21 cellular contexts compared by ENCODE assay signal in genomic region chr10:133339708-133340380, GRCh38. TPM values are rescaled to one million over a fixed set of nuclear protein-coding genes. Genes with fewer than 3 reads are reported as not detected.
A peak's percentile ranks its signal among the peaks of the same experiment; 100 is the strongest.
DNase-seq lines count a peak whose midpoint lies in the region; ATAC-seq and TF ChIP-seq lines count a peak whose summit lies in the region.
"Had no signal": no experiment of that assay in that cellular context is flagged by ENCODE, and none has a peak within 500 bp of the region (broad histone marks: within the 10 kb centered on the region; RNA-seq: fewer than 3 reads in every experiment).

No MANE protein-coding gene starts in this region.

- no peak overlapping the region for H3K14ac ChIP-seq in IMR-90 (replicated peaks; ENCODE audit: low read depth, low read length)

- H3K56ac ChIP-seq in IMR-90 (ENCODE audit: extremely low read depth, insufficient read depth, low read length) = no peak overlapping the region

- no peak overlapping the region for H3K4me3 ChIP-seq in H7 (ENCODE audit: insufficient read depth, low read depth, low read length)
- H3K4me3 ChIP-seq in IMR-90 (ENCODE audit: insufficient read depth, low read depth, low read length) = no peak overlapping the region
- H3K4me3 ChIP-seq: BLaER1, GM23248, Peyer's patch had no signal

- no peak overlapping the region for H4K91ac ChIP-seq in IMR-90 (ENCODE audit: insufficient read depth, low read depth, low read length)

- no TSS peak for BruUV-seq in IMR-90 (replicated peaks; lab: Mats Ljungman, UMichigan)

- DNase-seq in H7 = peak; percentile 54
- DNase-seq in IMR-90 = no peak
- DNase-seq in UCSD-AML1 (lab: John Stamatoyannopoulos, UW; ENCODE audit: unreplicated experiment) = no peak
- DNase-seq: CD4-positive, alpha-beta memory T cell; DMS153; GF-D8; GM23248; KG1; NCI-H1105 treated with DMSO at 0.1 percent for 48 hours; NCI-H1694; NCI-H2107; NCI-H510A; NCI-H748 treated with DMSO at 0.1 percent for 48 hours; NK-92 treated with Interleukin-12 subunit alpha and Interleukin-12 subunit beta, amount 100 ng/mL, for 24 hours; Peyer's patch; SW 1271 had no signal

- no peak overlapping the region for H4K8ac ChIP-seq in IMR-90 (ENCODE audit: low read depth in 2 of 2, low read length in 2 of 2)

- H4K5ac ChIP-seq in IMR-90 (ENCODE audit: low read depth, low read length) = no peak overlapping the region

- H2BK120ac ChIP-seq in IMR-90 (ENCODE audit: low read depth, low read length) = no peak overlapping the region

- no peak overlapping the region for H3K4ac ChIP-seq in IMR-90 (ENCODE audit: low read depth, low read length)

- no peak for TF ChIP-seq RAD21 in IMR-90 (IDR thresholded peaks at IDR 0.05; ENCODE audit: low read length)

- no peak overlapping the region for H3K18ac ChIP-seq in IMR-90 (ENCODE audit: low read depth, low read length)

- H3K27me3 ChIP-seq in H7 (ENCODE audit: control insufficient read depth, insufficient read depth, low read length) = peaks cover 28% of the 10 kb centered on the region
- peaks cover 39% of the 10 kb centered on the region for H3K27me3 ChIP-seq in IMR-90 (ENCODE audit: control insufficient read depth, insufficient read depth, low read length)

- CTCF ChIA-PET in IMR-90 (lab: Yijun Ruan, JAX) = no interaction called here

- 77% methylated on average over 5 of the region's 13 CpGs; no CpG with 5 or more reads in 1 of the 2 experiments for WGBS in IMR-90 (ENCODE audit: extremely low coverage in 2 of 2, insufficient read length in 1 of 2), 2 experiments

- POLR2A ChIA-PET in IMR-90 (lab: Charles Lee; ENCODE audit: unreplicated experiment) = no interaction called here

- H3K36me3 ChIP-seq in H7 (replicated peaks; ENCODE audit: control insufficient read depth, insufficient read depth, low read length) (no peaks in the 10 kb centered on the region), IMR-90 (ENCODE audit: control insufficient read depth, insufficient read depth, low read length) (no peaks in the 10 kb centered on the region)
- H3K36me3 ChIP-seq: BLaER1, Peyer's patch had no signal

- H2BK15ac ChIP-seq in IMR-90 (ENCODE audit: low read depth, low read length) = no peak overlapping the region

- no peaks in the 10 kb centered on the region for H4K20me1 ChIP-seq in IMR-90 (ENCODE audit: insufficient read depth, low read length)
- H4K20me1 ChIP-seq: BLaER1 had no signal

- in situ Hi-C loops in IMR-90 (cut with MboI; ENCODE audit: low sequenced_read_pairs) = no loop called here

- H3K4me2 ChIP-seq in IMR-90 (ENCODE audit: low read depth, low read length) = no peak overlapping the region
- H3K4me2 ChIP-seq: BLaER1 had no signal

- dilution Hi-C loops in IMR-90 (cut with HindIII; ENCODE audit: low sequenced_read_pairs, unreplicated experiment) = no loop called here

- peaks cover 3% of the 10 kb centered on the region; the same call in 1 of the 2 replicates for H3K4me1 ChIP-seq in IMR-90 (ENCODE audit: control insufficient read depth, insufficient read depth, low read length)

- H2BK20ac ChIP-seq in IMR-90 (ENCODE audit: low read depth, low read length) = no peak overlapping the region

- no peaks in the 10 kb centered on the region for H3K9me1 ChIP-seq in IMR-90 (ENCODE audit: insufficient read depth, low read length)

- intact Hi-C loops in IMR-90 (cut with micrococcal nuclease) = no loop called here

- H3K79me1 ChIP-seq in IMR-90 (ENCODE audit: low read depth in 1 of 2, low read length in 2 of 2) = no peaks in the 10 kb centered on the region

- H3K23ac ChIP-seq in IMR-90 (ENCODE audit: low read depth, low read length) = no peak overlapping the region

- no peak overlapping the region for H3K9ac ChIP-seq in IMR-90 (ENCODE audit: low read depth, low read length)
- H3K9ac ChIP-seq: BLaER1, GM23248 had no signal

- ATAC-seq in IMR-90 (ENCODE audit: low read depth) (no peak), HG03039 (IDR thresholded peaks at IDR 0.05; ENCODE audit: unreplicated experiment) (no peak)
- ATAC-seq: HCT116 had no signal

- no peak for TF ChIP-seq CTCF in IMR-90 (conservative IDR thresholded peaks at IDR 0.05; ENCODE audit: low read depth, low read length)

- H2AK5ac ChIP-seq in IMR-90 (ENCODE audit: low read depth, low read length) = no peak overlapping the region

- H2AK9ac ChIP-seq in IMR-90 (replicated peaks; ENCODE audit: low read depth, low read length, poor library complexity) = no peak overlapping the region

- H3K9me3 ChIP-seq in IMR-90 (ENCODE audit: control insufficient read depth, insufficient read depth, low read length) = no peaks in the 10 kb centered on the region
- H3K9me3 ChIP-seq: Peyer's patch had no signal

- TF ChIP-seq POLR2A in IMR-90 (IDR thresholded peaks at IDR 0.05; ENCODE audit: low read depth, low read length) = no peak

- no peak overlapping the region for H2BK5ac ChIP-seq in IMR-90 (ENCODE audit: low read depth, low read length, poor library complexity, severe bottlenecking)

- H2AFZ ChIP-seq in IMR-90 (replicated peaks; ENCODE audit: low read length, poor library complexity) = peak overlapping the region; percentile 58
- H2AFZ ChIP-seq: GM23248 had no signal

- H3K27ac ChIP-seq in IMR-90 (ENCODE audit: insufficient read depth, low read length) = no peak overlapping the region
- H3K27ac ChIP-seq: BLaER1, GM23248, Peyer's patch had no signal

TF ChIP-seq in IMR-90, 13 proteins besides CTCF, POLR2A, EP300 and RAD21:
- no peak for TF ChIP-seq USF2 (IDR thresholded peaks at IDR 0.05; ENCODE audit: low read depth, low read length)
- no peak for TF ChIP-seq RCOR1 (IDR thresholded peaks at IDR 0.05; ENCODE audit: insufficient replicate concordance, low read length)
- TF ChIP-seq MAZ (IDR thresholded peaks at IDR 0.05; ENCODE audit: borderline replicate concordance, low read depth, low read length) = no peak
- TF ChIP-seq RFX5 (IDR thresholded peaks at IDR 0.05; ENCODE audit: low read depth, low read length) = no peak
- no peak for TF ChIP-seq CEBPB (IDR thresholded peaks at IDR 0.05; ENCODE audit: low read depth, low read length)
- TF ChIP-seq FOS (IDR thresholded peaks at IDR 0.05; ENCODE audit: low read depth, low read length) = no peak
- TF ChIP-seq MXI1 (IDR thresholded peaks at IDR 0.05; ENCODE audit: borderline replicate concordance, low read depth, low read length) = no peak
- TF ChIP-seq BHLHE40 (IDR thresholded peaks at IDR 0.05; ENCODE audit: low read depth, low read length) = no peak
- TF ChIP-seq NFE2L2 (IDR thresholded peaks at IDR 0.05; ENCODE audit: low read depth, low read length) = no peak
- TF ChIP-seq CHD1 (IDR thresholded peaks at IDR 0.05; ENCODE audit: low read depth, low read length) = no peak
- no peak for TF ChIP-seq ELK1 (IDR thresholded peaks at IDR 0.05; ENCODE audit: borderline replicate concordance, low read depth, low read length)
- TF ChIP-seq SMC3 (IDR thresholded peaks at IDR 0.05; ENCODE audit: low read depth, low read length) = no peak
- TF ChIP-seq MAFK (IDR thresholded peaks at IDR 0.05; ENCODE audit: low read depth, low read length) = no peak

RNA-seq across cellular contexts. Expression of gene CALY, which starts 3.1 kb away (rescaled TPM):
- total RNA-seq in H7 (2014; rRNA removed; shearing (Covaris generic)) = 2.2 TPM in 1 of 2 replicates, not detected in the other
- total RNA-seq in IMR-90 (2012; rRNA removed) = not detected in 2 replicates
- 0.34 and 0.62 TPM in 2 replicates for polyA plus RNA-seq in IMR-90 (2012; rRNA removed)
- polyA plus RNA-seq in IMR-90 (2012; cell fraction: cytosol; rRNA removed) = 1.1 and 1.9 TPM in 2 replicates
- polyA plus RNA-seq in IMR-90 (2012; cell fraction: nucleus; rRNA removed; ENCODE audit: low replicate concordance) = 0.88 and 2.2 TPM in 2 replicates
- total RNA-seq: A673, Daoy had no signal
- polyA plus RNA-seq: GM23248 had no signal

RNA-seq across cellular contexts. Expression of gene PRAP1, which starts 7.3 kb away (rescaled TPM):
- total RNA-seq in H7 (2014; rRNA removed; shearing (Covaris generic)) = not detected in 2 replicates
- not detected in 2 replicates for total RNA-seq in IMR-90 (2012; rRNA removed)
- polyA plus RNA-seq in IMR-90 (2012; rRNA removed) = not detected in 2 replicates
- polyA plus RNA-seq in IMR-90 (2012; cell fraction: cytosol; rRNA removed) = 0.05 and 0.15 TPM in 2 replicates
- not detected in 2 replicates for polyA plus RNA-seq in IMR-90 (2012; cell fraction: nucleus; rRNA removed; ENCODE audit: low replicate concordance)
- total RNA-seq: A673; CD4-positive, alpha-beta memory T cell; Daoy; GM23248 had no signal
- polyA plus RNA-seq: CD4-positive, alpha-beta memory T cell; GM23248 had no signal

RNA-seq across cellular contexts. Expression of gene FUOM, which starts 18.0 kb away (rescaled TPM):
- total RNA-seq in H7 (2014; rRNA removed; shearing (Covaris generic)) = 27.2 and 50.5 TPM in 2 replicates
- total RNA-seq in IMR-90 (2012; rRNA removed) = 26.3 and 28.1 TPM in 2 replicates
- polyA plus RNA-seq in IMR-90 (2012; rRNA removed) = 52.8 and 71.2 TPM in 2 replicates
- polyA plus RNA-seq in IMR-90 (2012; cell fraction: cytosol; rRNA removed) = 53.8 and 71.8 TPM in 2 replicates
- 25.8 and 31.8 TPM in 2 replicates for polyA plus RNA-seq in IMR-90 (2012; cell fraction: nucleus; rRNA removed; ENCODE audit: low replicate concordance)

RNA-seq across cellular contexts. Expression of gene ZNF511, which starts 31.1 kb away (rescaled TPM):
- total RNA-seq in H7 (2014; rRNA removed; shearing (Covaris generic)) = 46.9 and 48.7 TPM in 2 replicates
- total RNA-seq in IMR-90 (2012; rRNA removed) = 13.6 and 14.2 TPM in 2 replicates
- polyA plus RNA-seq in IMR-90 (2012; rRNA removed) = 32.6 and 36.8 TPM in 2 replicates
- 20.3 and 34.8 TPM in 2 replicates for polyA plus RNA-seq in IMR-90 (2012; cell fraction: cytosol; rRNA removed)
- polyA plus RNA-seq in IMR-90 (2012; cell fraction: nucleus; rRNA removed; ENCODE audit: low replicate concordance) = 33.0 and 37.6 TPM in 2 replicates

RNA-seq across cellular contexts. Expression of gene TUBGCP2, which starts 31.2 kb away (rescaled TPM):
- total RNA-seq in H7 (2014; rRNA removed; shearing (Covaris generic)) = 46.4 and 47.1 TPM in 2 replicates
- total RNA-seq in IMR-90 (2012; rRNA removed) = 65.0 and 72.6 TPM in 2 replicates
- polyA plus RNA-seq in IMR-90 (2012; rRNA removed) = 48.1 and 48.6 TPM in 2 replicates
- polyA plus RNA-seq in IMR-90 (2012; cell fraction: cytosol; rRNA removed) = 23.0 and 41.7 TPM in 2 replicates
- polyA plus RNA-seq in IMR-90 (2012; cell fraction: nucleus; rRNA removed; ENCODE audit: low replicate concordance) = 62.3 and 99.6 TPM in 2 replicates
